Comparison of ENCODE assay signal across 8 cellular contexts in genomic region chr10:92239600-92240288, GRCh38. TPM values are rescaled to one million over a fixed set of nuclear protein-coding genes. Genes with fewer than 3 reads are reported as not detected.
A peak's percentile ranks its signal among the peaks of the same experiment; 100 is the strongest.
DNase-seq lines count a peak whose midpoint lies in the region; ATAC-seq, FAIRE-seq and TF ChIP-seq lines count a peak whose summit lies in the region.

No MANE protein-coding gene starts in this region.

- H3K4me1 Mint-ChIP-seq in activated B cell treated with CpG ODN at 0.5 μM for 24 hours = peaks cover 37% of the 10 kb centered on the region
- H3K4me1 Mint-ChIP-seq in chondrocyte (ENCODE audit: low read depth) = peaks cover 37% of the 10 kb centered on the region

- ATAC-seq in HG03460 (IDR thresholded peaks at IDR 0.05; ENCODE audit: unreplicated experiment) (peak; percentile 28), activated B cell treated with CpG ODN at 0.5 μM for 24 hours (ENCODE audit: low read depth) (peak; percentile 65)

- CTCF ChIA-PET in activated B cell treated with CpG ODN at 0.5 μM for 24 hours (lab: Charles Lee) = no interaction called here

- intact Hi-C loops in activated B cell treated with CpG ODN at 0.5 μM for 24 hours (cut with micrococcal nuclease) = loop anchor here (1.0 kb wide), 3 partner anchors 28 to 152 kb away; partner anchors contain the start of genes CPEB3 and MARCHF5

- H3K27ac Mint-ChIP-seq in activated B cell treated with CpG ODN at 0.5 μM for 24 hours (peak overlapping the region; percentile 85), chondrocyte (ENCODE audit: unreplicated experiment) (peak overlapping the region; percentile 94)

- FAIRE-seq in D721Med (lab: Jason Lieb, UNC) = no peak

- H3K9me3 Mint-ChIP-seq in activated B cell treated with CpG ODN at 0.5 μM for 24 hours (no peaks in the 10 kb centered on the region), chondrocyte (ENCODE audit: low read depth) (no peaks in the 10 kb centered on the region)

- DNase-seq in NCI-H1417 (lab: John Stamatoyannopoulos, UW) (peak; percentile 13 to 48 (median 34)), NCI-H1417 treated with DMSO at 0.1 percent for 48 hours (lab: John Stamatoyannopoulos, UW) (no peak), activated B cell treated with CpG ODN at 0.5 μM for 24 hours (peak; percentile 56), chondrocyte (ENCODE audit: low spot score) (no peak), left kidney (ENCODE audit: low read depth, low spot score) (peak; percentile 86), D721Med (ENCODE audit: insufficient read length, low spot score) (no peak)
- DNase-seq in stimulated activated CD4-positive, alpha-beta T cell treated with anti-CD3 and anti-CD28 coated beads, Interleukin-1b, Interleukin-23, amount 100 ng/mL, for 48 hours = peak; percentile 5

- H3K36me3 Mint-ChIP-seq in activated B cell treated with CpG ODN at 0.5 μM for 24 hours (ENCODE audit: low read depth) = peaks cover 11% of the 10 kb centered on the region
- no peaks in the 10 kb centered on the region for H3K36me3 Mint-ChIP-seq in chondrocyte (ENCODE audit: low read depth)

- H3K4me3 Mint-ChIP-seq in activated B cell treated with CpG ODN at 0.5 μM for 24 hours (peak overlapping the region; percentile 96), chondrocyte (ENCODE audit: unreplicated experiment) (peak overlapping the region; percentile 83)

- H3K27me3 Mint-ChIP-seq in activated B cell treated with CpG ODN at 0.5 μM for 24 hours = no peaks in the 10 kb centered on the region
- H3K27me3 Mint-ChIP-seq in chondrocyte (ENCODE audit: low read depth) = no peaks in the 10 kb centered on the region

- TF ChIP-seq CTCF in activated B cell treated with CpG ODN at 0.5 μM for 24 hours (IDR thresholded peaks at IDR 0.05) = no peak
- TF ChIP-seq CTCF in chondrocyte (IDR thresholded peaks at IDR 0.05) = no peak
- no peak for TF ChIP-seq CTCF in D721Med (IDR thresholded peaks at IDR 0.05; ENCODE audit: insufficient read depth, missing control alignments)

- POLR2A ChIA-PET in activated B cell treated with CpG ODN at 0.5 μM for 24 hours (lab: Charles Lee) = interaction anchor here (1.9 kb wide), 1 partner anchor 51 kb away, joined by 6 read pairs; the partner anchor contains the start of genes CPEB3 and MARCHF5

RNA-seq across cellular contexts. Expression of gene CPEB3, which starts 51.1 kb away (rescaled TPM):
- total RNA-seq in activated B cell treated with CpG ODN at 0.5 μM for 24 hours (2.2 and 2.5 TPM in 2 replicates), chondrocyte (1.1 to 1.7 TPM (median 1.2 TPM) in 3 replicates)

RNA-seq across cellular contexts. Expression of gene MARCHF5, which starts 51.2 kb away (rescaled TPM):
- total RNA-seq in activated B cell treated with CpG ODN at 0.5 μM for 24 hours = 21.6 and 26.5 TPM in 2 replicates
- total RNA-seq in chondrocyte = 34.2 to 36.5 TPM (median 35.3 TPM) in 3 replicates

Comparison
In these comparisons a context has a peak if more than half of its experiments do, and no peak if none do; other contexts are left out.
1. DNase-seq: peak in NCI-H1417 (3 of 3), activated B cell treated with CpG ODN at 0.5 μM for 24 hours (single experiment), left kidney (single experiment) and stimulated activated CD4-positive, alpha-beta T cell treated with anti-CD3 and anti-CD28 coated beads, Interleukin-1b, Interleukin-23, amount 100 ng/mL, for 48 hours (single experiment); none in NCI-H1417 treated with DMSO at 0.1 percent for 48 hours (single experiment), chondrocyte (single experiment) and D721Med (single experiment).